In genomic region chr1:62131093-62131725, GRCh38 we compare ENCODE assay signal across 9 cellular contexts.
A peak's percentile ranks its signal among the peaks of the same experiment; 100 is the strongest.
DNase-seq lines count a peak whose midpoint lies in the region; ATAC-seq and TF ChIP-seq lines count a peak whose summit lies in the region.
"Had no signal": no experiment of that assay in that cellular context is flagged by ENCODE, and none has a peak within 500 bp of the region (broad histone marks: within the 10 kb centered on the region; RNA-seq: fewer than 3 reads in every experiment).

No MANE protein-coding gene starts in this region.

- H3K36me3 ChIP-seq in NT2/D1 (ENCODE audit: insufficient read depth, insufficient read length, low read length) = no peaks in the 10 kb centered on the region

- ATAC-seq in GM21390 (IDR thresholded peaks at IDR 0.05; ENCODE audit: unreplicated experiment) = peak; percentile 95

- TF ChIP-seq CTCF in astrocyte of the cerebellum (IDR thresholded peaks at IDR 0.05; ENCODE audit: low read depth, low read length, missing control alignments) = peak; percentile 99

- H3K4me3 ChIP-seq in NT2/D1 (ENCODE audit: insufficient read length, low read depth) (no peak overlapping the region), astrocyte of the cerebellum (ENCODE audit: low read depth, low read length) (no peak overlapping the region)

- H3K27me3 ChIP-seq in NT2/D1 (ENCODE audit: insufficient read depth, insufficient read length) = no peaks in the 10 kb centered on the region

- no peaks in the 10 kb centered on the region for H3K4me1 ChIP-seq in NT2/D1 (ENCODE audit: insufficient read depth, insufficient read length)

- DNase-seq in ELF-1 (ENCODE audit: low read depth, low spot score) = peak; percentile 70
- DNase-seq in HPDE6-E6E7 (ENCODE audit: extremely low spot score) = peak; percentile 69
- peak; percentile 85 for DNase-seq in NT2/D1 (ENCODE audit: low read depth, low spot score)
- DNase-seq in astrocyte of the cerebellum (ENCODE audit: low read depth) = peak; percentile 60
- peak; percentile 62 for DNase-seq in iPS DF 4.7 (ENCODE audit: extremely low read depth, low spot score)
- peak; percentile 16 for DNase-seq in stimulated activated CD4-positive, alpha-beta T cell treated with anti-CD3 and anti-CD28 coated beads, Interleukin-4, amount 100 ng/mL, for 24 hours
- DNase-seq in cortex of kidney (lab: John Stamatoyannopoulos, UW) = no peak
- DNase-seq: activated T-cell treated with anti-CD3 and anti-CD28 coated beads, Interleukin-2, amount 50 U/mL, for 4 hours had no signal

- H3K9me3 ChIP-seq in NT2/D1 (ENCODE audit: insufficient read depth, low read length) = no peaks in the 10 kb centered on the region

- no peak overlapping the region for H3K9ac ChIP-seq in NT2/D1 (ENCODE audit: insufficient read length, low read depth)

- in situ Hi-C loops in astrocyte of the cerebellum (cut with HindIII; ENCODE audit: low sequenced_read_pairs) = no loop called here
